ENCODE assay signal across 24 cellular contexts in the genomic region with DNA sequence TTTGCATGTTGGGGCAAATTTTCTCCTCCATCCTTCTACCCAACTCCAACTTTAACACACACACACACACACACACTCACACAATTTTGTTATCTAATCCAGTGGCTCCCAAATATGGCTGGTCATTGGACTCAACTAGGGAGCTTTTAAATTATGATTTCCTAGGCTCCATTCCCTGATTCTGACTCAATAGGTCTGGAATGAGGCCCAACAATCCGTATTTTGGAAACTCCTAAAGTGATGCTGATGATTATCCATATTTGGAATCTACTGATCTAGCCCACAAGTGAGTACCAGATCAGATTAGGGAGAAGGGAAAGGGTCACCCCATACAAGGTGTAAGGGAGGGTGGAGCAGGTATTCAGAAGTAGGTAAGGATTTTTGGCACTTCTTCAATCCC.
"Had no signal": no experiment of that assay in that cellular context is flagged by ENCODE, and none has a peak within 500 bp of the region (broad histone marks: within the 10 kb centered on the region; RNA-seq: fewer than 3 reads in every experiment).

No MANE protein-coding gene starts in this region.

- H3K27ac ChIP-seq: esophagus squamous epithelium, foreskin keratinocyte, neutrophil, pancreas, psoas muscle, right atrium auricular region, thyroid gland had no signal

- H3K27ac Mint-ChIP-seq: activated naive CD8-positive, alpha-beta T cell treated with anti-CD3 and anti-CD28 coated beads for 36 hours; activated T-cell treated with anti-CD3 and anti-CD28 coated beads, Interleukin-2, amount 50 U/mL, for 24 hours; activated T-helper 2 cell treated with anti-CD3 and anti-CD28 coated beads, Interferon-gamma antibody, Interleukin-2, Interleukin-4, amounts not matched to agents 10 μg/mL and 5 μg/mL and 100 μg/mL, durations not matched to agents 14 hours and 24 hours and 36 hours; endodermal cell; nephron; T-helper 1 cell treated with Interleukin-12 subunit alpha and Interleukin-12 subunit beta and Interleukin-4 antibody, amounts not matched to agents 30 μg/mL and 1 μg/mL, for 36 hours; WTC11 had no signal

- H3K36me3 Mint-ChIP-seq: activated naive CD8-positive, alpha-beta T cell treated with anti-CD3 and anti-CD28 coated beads for 36 hours had no signal

- H3K4me3 ChIP-seq: esophagus squamous epithelium, pancreas, psoas muscle, right atrium auricular region, thyroid gland had no signal

- H3K9me3 ChIP-seq: esophagus squamous epithelium, neutrophil, pancreas, psoas muscle, right atrium auricular region, thyroid gland had no signal

- H3K36me3 ChIP-seq: esophagus squamous epithelium, neutrophil, pancreas, right atrium auricular region, thyroid gland had no signal

- H3K4me1 ChIP-seq: esophagus squamous epithelium, pancreas, psoas muscle, thyroid gland had no signal

- H3K9me3 Mint-ChIP-seq: activated naive CD8-positive, alpha-beta T cell treated with anti-CD3 and anti-CD28 coated beads for 36 hours; activated T-cell treated with anti-CD3 and anti-CD28 coated beads, Interleukin-2, amount 50 U/mL, for 24 hours; activated T-helper 2 cell treated with anti-CD3 and anti-CD28 coated beads, Interferon-gamma antibody, Interleukin-2, Interleukin-4, amounts not matched to agents 10 μg/mL and 5 μg/mL and 100 μg/mL, durations not matched to agents 14 hours and 24 hours and 36 hours; endodermal cell; nephron; T-helper 1 cell treated with Interleukin-12 subunit alpha and Interleukin-12 subunit beta and Interleukin-4 antibody, amounts not matched to agents 30 μg/mL and 1 μg/mL, for 36 hours had no signal

- DNase-seq: activated CD8-positive, alpha-beta memory T cell treated with anti-CD3 and anti-CD28 coated beads for 24 hours; activated CD8-positive, alpha-beta memory T cell treated with anti-CD3 and anti-CD28 coated beads, Interleukin-2, amount 50 U/mL, for 4 hours; activated naive CD4-positive, alpha-beta T cell; activated naive CD8-positive, alpha-beta T cell treated with anti-CD3 and anti-CD28 coated beads for 36 hours; activated T-cell treated with anti-CD3 and anti-CD28 coated beads, Interleukin-2, amount 50 U/mL, for 24 hours; cortex of kidney; endodermal cell; esophagus squamous epithelium; foreskin keratinocyte; hypothalamus; left ventricle myocardium superior; mammary epithelial cell; pancreas; psoas muscle; stimulated activated CD4-positive, alpha-beta T cell treated with anti-CD3 and anti-CD28 coated beads, Interleukin-4, amount 100 ng/mL, for 24 hours; stimulated activated naive CD8-positive, alpha-beta T cell treated with anti-CD3 and anti-CD28 coated beads, Interleukin-15, Interleukin-2, amounts not matched to agents 100 U/mL and 50 U/mL, for 24 hours; T1000; thyroid gland had no signal

- H3K4me3 Mint-ChIP-seq: activated naive CD8-positive, alpha-beta T cell treated with anti-CD3 and anti-CD28 coated beads for 36 hours; activated T-cell treated with anti-CD3 and anti-CD28 coated beads, Interleukin-2, amount 50 U/mL, for 24 hours; endodermal cell; nephron; T-helper 1 cell treated with Interleukin-12 subunit alpha and Interleukin-12 subunit beta and Interleukin-4 antibody, amounts not matched to agents 30 μg/mL and 1 μg/mL, for 36 hours; WTC11 had no signal

- H3K27me3 Mint-ChIP-seq: activated T-cell treated with anti-CD3 and anti-CD28 coated beads, Interleukin-2, amount 50 U/mL, for 24 hours had no signal

- H3K27me3 ChIP-seq: esophagus squamous epithelium, foreskin keratinocyte, neutrophil, pancreas, right atrium auricular region, thyroid gland had no signal

- FAIRE-seq: pancreas had no signal

- H3K4me1 Mint-ChIP-seq: activated naive CD8-positive, alpha-beta T cell treated with anti-CD3 and anti-CD28 coated beads for 36 hours had no signal
